In genomic region chr9:37297592-37297991, GRCh38 we compare ENCODE assay signal across 23 cellular contexts.
A peak's percentile ranks its signal among the peaks of the same experiment; 100 is the strongest.
DNase-seq lines count a peak whose midpoint lies in the region; ATAC-seq, FAIRE-seq and TF ChIP-seq lines count a peak whose summit lies in the region.
"Had no signal": no experiment of that assay in that cellular context is flagged by ENCODE, and none has a peak within 500 bp of the region (broad histone marks: within the 10 kb centered on the region; RNA-seq: fewer than 3 reads in every experiment).

No MANE protein-coding gene starts in this region.

- H4K20me1 ChIP-seq in OCI-LY1 (ENCODE audit: insufficient read depth, low read length) (no peaks in the 10 kb centered on the region), K562 (replicated peaks; ENCODE audit: control insufficient read depth, insufficient read depth, low read length) (no peaks in the 10 kb centered on the region)

- no peak for DNase-seq in activated CD8-positive, alpha-beta T cell treated with anti-CD3 and anti-CD28 coated beads for 36 hours
- no peak for DNase-seq in activated CD8-positive, alpha-beta T cell treated with anti-CD3 and anti-CD28 coated beads, Interleukin-2, amount 10 ng/mL, durations not matched to agents 7 days and 5 days
- DNase-seq in K562 (ENCODE audit: extremely low read depth in 1 of 4, low spot score in 3 of 4) (no peak), NCI-H510A treated with DMSO at 0.1 percent for 48 hours (lab: John Stamatoyannopoulos, UW) (no peak), omental fat pad (ENCODE audit: low spot score) (no peak), SHP77 (lab: John Stamatoyannopoulos, UW) (no peak), HFFc6 (no peak)
- DNase-seq: BE2C; CD4-positive, CD25-positive, alpha-beta regulatory T cell; GM23248; H7; MG63; NCI-H1417; NCI-H1694; NCI-H2029 treated with DMSO at 0.1 percent for 48 hours; NCI-H446 treated with DMSO at 0.1 percent for 48 hours; NCI-H69; SK-N-SH had no signal

- H3K4me1 ChIP-seq in OCI-LY1 (ENCODE audit: insufficient read depth, low read length, severe bottlenecking) (peaks cover 100% of the 10 kb centered on the region), K562 (replicated peaks in 1 of 2; ENCODE audit: control insufficient read depth in 2 of 2, insufficient read depth in 2 of 2, low read length in 2 of 2) (peaks cover 4 to 44% of the 10 kb centered on the region in 2 experiments)

- 22% methylated on average over 3 of the region's 3 CpGs for WGBS in K562 (ENCODE audit: insufficient coverage, low coverage, missing lambda C conversion rate)

- H3F3A ChIP-seq in OCI-LY1 (ENCODE audit: insufficient read depth, low read length) = peaks cover 15% of the 10 kb centered on the region

- H3K79me2 ChIP-seq in OCI-LY1 (ENCODE audit: insufficient read depth, low read length) (peaks cover 75% of the 10 kb centered on the region), K562 (ENCODE audit: control insufficient read depth, insufficient read depth, low read length) (peaks cover 97% of the 10 kb centered on the region)

- H3K27ac Mint-ChIP-seq in activated CD8-positive, alpha-beta T cell treated with anti-CD3 and anti-CD28 coated beads for 36 hours = peak overlapping the region; percentile 29
- no peak overlapping the region for H3K27ac Mint-ChIP-seq in activated CD8-positive, alpha-beta T cell treated with anti-CD3 and anti-CD28 coated beads, Interleukin-2, amount 10 ng/mL, durations not matched to agents 7 days and 5 days
- no peak overlapping the region for H3K27ac Mint-ChIP-seq in HFFc6
- H3K27ac Mint-ChIP-seq: CD4-positive, CD25-positive, alpha-beta regulatory T cell had no signal

- H3K4me2 ChIP-seq in OCI-LY1 (ENCODE audit: low read length) (peak overlapping the region; percentile 48), K562 (ENCODE audit: insufficient read depth, low read length) (no peak overlapping the region)
- H3K4me2 ChIP-seq: SK-N-SH had no signal

- H3K9me3 Mint-ChIP-seq in activated CD8-positive, alpha-beta T cell treated with anti-CD3 and anti-CD28 coated beads for 36 hours = no peaks in the 10 kb centered on the region
- no peaks in the 10 kb centered on the region for H3K9me3 Mint-ChIP-seq in activated CD8-positive, alpha-beta T cell treated with anti-CD3 and anti-CD28 coated beads, Interleukin-2, amount 10 ng/mL, durations not matched to agents 7 days and 5 days (ENCODE audit: insufficient read depth)
- no peaks in the 10 kb centered on the region for H3K9me3 Mint-ChIP-seq in HFFc6

- no peaks in the 10 kb centered on the region for H3K27me3 Mint-ChIP-seq in activated CD8-positive, alpha-beta T cell treated with anti-CD3 and anti-CD28 coated beads for 36 hours
- no peaks in the 10 kb centered on the region for H3K27me3 Mint-ChIP-seq in activated CD8-positive, alpha-beta T cell treated with anti-CD3 and anti-CD28 coated beads, Interleukin-2, amount 10 ng/mL, durations not matched to agents 7 days and 5 days (ENCODE audit: low read depth)
- H3K27me3 Mint-ChIP-seq in HFFc6 (ENCODE audit: insufficient read depth) = no peaks in the 10 kb centered on the region; the same call in 1 of the 2 replicates
- H3K27me3 Mint-ChIP-seq: CD4-positive, CD25-positive, alpha-beta regulatory T cell had no signal

- TF ChIP-seq POLR2A in K562 (conservative IDR thresholded peaks at IDR 0.05) = no peak

- H3K36me3 ChIP-seq in OCI-LY1 (ENCODE audit: insufficient read depth, low read length) (peaks cover 26% of the 10 kb centered on the region; the same call in 1 of the 2 replicates), K562 (ENCODE audit: control insufficient read depth, insufficient read depth, low read length) (peaks cover 5% of the 10 kb centered on the region; the same call in 2 of the 3 replicates)
- H3K36me3 ChIP-seq: BE2C, MG63 had no signal

- peak overlapping the region; percentile 48 for H3K9ac ChIP-seq in OCI-LY1 (ENCODE audit: low read length)
- H3K9ac ChIP-seq in K562 (ENCODE audit: insufficient read depth in 1 of 2, low read depth in 2 of 2, low read length in 2 of 2) = no peak overlapping the region
- H3K9ac ChIP-seq: GM23248, SK-N-SH had no signal

- POLR2A ChIA-PET in activated CD8-positive, alpha-beta T cell treated with anti-CD3 and anti-CD28 coated beads for 36 hours (lab: Charles Lee) = interaction anchor here (0.6 to 0.9 kb wide), 2 partner anchors 10 to 270 kb away, joined by 3 read pairs; no protein-coding TSS in a partner anchor
- POLR2A ChIA-PET in activated CD8-positive, alpha-beta T cell treated with anti-CD3 and anti-CD28 coated beads, Interleukin-2, amount 10 ng/mL, durations not matched to agents 7 days and 5 days (lab: Charles Lee) = no interaction called here
- POLR2A ChIA-PET in K562 (lab: Yijun Ruan, JAX) = interaction anchor here (0.6 to 1.9 kb wide), 7 partner anchors 7 to 177 kb away, joined by 3 to 6 read pairs (median 3); partner anchors contain the start of gene ZCCHC7

- no peaks in the 10 kb centered on the region for H3K9me1 ChIP-seq in K562 (ENCODE audit: control insufficient read depth, insufficient read depth, low read length)

- H2AFZ ChIP-seq in OCI-LY1 (ENCODE audit: low read length) = no peak overlapping the region
- H2AFZ ChIP-seq in K562 (ENCODE audit: low read depth, low read length) = no peak overlapping the region
- H2AFZ ChIP-seq: GM23248 had no signal

- H3K4me1 Mint-ChIP-seq in activated CD8-positive, alpha-beta T cell treated with anti-CD3 and anti-CD28 coated beads for 36 hours (ENCODE audit: low read depth) = peaks cover 81% of the 10 kb centered on the region
- peaks cover 70% of the 10 kb centered on the region for H3K4me1 Mint-ChIP-seq in activated CD8-positive, alpha-beta T cell treated with anti-CD3 and anti-CD28 coated beads, Interleukin-2, amount 10 ng/mL, durations not matched to agents 7 days and 5 days (ENCODE audit: low read depth)
- H3K4me1 Mint-ChIP-seq in HFFc6 (ENCODE audit: low read depth) = peaks cover 38% of the 10 kb centered on the region

- no peak for TF ChIP-seq RAD21 in K562 (CRISPR knock-in tag; conservative IDR thresholded peaks at IDR 0.05 in 1 of 2, IDR thresholded peaks at IDR 0.05 in 1 of 2)

- no peaks in the 10 kb centered on the region for H3K9me2 ChIP-seq in OCI-LY1 (ENCODE audit: low read depth, low read length)
- H3K9me2 ChIP-seq: SK-N-SH had no signal

- intact Hi-C loops in activated CD8-positive, alpha-beta T cell treated with anti-CD3 and anti-CD28 coated beads for 36 hours (cut with micrococcal nuclease) = loop anchor here (10.0 kb wide), 1 partner anchor 173 kb away; the partner anchor contains the start of gene ZCCHC7
- intact Hi-C loops in K562 (cut with micrococcal nuclease) = loop anchor here (5.0 to 10.0 kb wide), 2 partner anchors 85 to 173 kb away; partner anchors contain the start of gene ZCCHC7

- peaks cover 24% of the 10 kb centered on the region for H3K36me3 Mint-ChIP-seq in activated CD8-positive, alpha-beta T cell treated with anti-CD3 and anti-CD28 coated beads for 36 hours (ENCODE audit: low read depth)
- peaks cover 23% of the 10 kb centered on the region for H3K36me3 Mint-ChIP-seq in activated CD8-positive, alpha-beta T cell treated with anti-CD3 and anti-CD28 coated beads, Interleukin-2, amount 10 ng/mL, durations not matched to agents 7 days and 5 days (ENCODE audit: low read depth)
- no peaks in the 10 kb centered on the region for H3K36me3 Mint-ChIP-seq in HFFc6 (ENCODE audit: low read depth)

- CTCF ChIA-PET in activated CD8-positive, alpha-beta T cell treated with anti-CD3 and anti-CD28 coated beads for 36 hours (lab: Charles Lee) = interaction anchor here (0.6 to 1.2 kb wide), 4 partner anchors 23 to 302 kb away, joined by 3 to 4 read pairs (median 3); no protein-coding TSS in a partner anchor
- CTCF ChIA-PET in activated CD8-positive, alpha-beta T cell treated with anti-CD3 and anti-CD28 coated beads, Interleukin-2, amount 10 ng/mL, durations not matched to agents 7 days and 5 days (lab: Charles Lee) = interaction anchor here (0.7 to 2.1 kb wide), 5 partner anchors 10 to 302 kb away, joined by 3 to 5 read pairs (median 4); no protein-coding TSS in a partner anchor
- CTCF ChIA-PET in K562 (lab: Yijun Ruan, JAX; ENCODE audit: low intra/inter-chr PET ratio) = no interaction called here

- no peak for FAIRE-seq in K562 (lab: Jason Lieb, UNC)
- FAIRE-seq: D721Med, GM18507, RCC 7860 had no signal

- ATAC-seq in activated CD8-positive, alpha-beta T cell treated with anti-CD3 and anti-CD28 coated beads for 36 hours = no peak
- ATAC-seq in activated CD8-positive, alpha-beta T cell treated with anti-CD3 and anti-CD28 coated beads, Interleukin-2, amount 10 ng/mL, durations not matched to agents 7 days and 5 days = no peak
- no peak for ATAC-seq in K562
- no peak for ATAC-seq in omental fat pad (ENCODE audit: low FRiP score)

- H3K4me3 Mint-ChIP-seq in activated CD8-positive, alpha-beta T cell treated with anti-CD3 and anti-CD28 coated beads for 36 hours = no peak overlapping the region
- no peak overlapping the region for H3K4me3 Mint-ChIP-seq in activated CD8-positive, alpha-beta T cell treated with anti-CD3 and anti-CD28 coated beads, Interleukin-2, amount 10 ng/mL, durations not matched to agents 7 days and 5 days
- H3K4me3 Mint-ChIP-seq in HFFc6 = no peak overlapping the region
- H3K4me3 Mint-ChIP-seq: CD4-positive, CD25-positive, alpha-beta regulatory T cell had no signal

- no peak for TF ChIP-seq EP300 in K562 (IDR thresholded peaks at IDR 0.05; ENCODE audit: low read length)

- H3K27ac ChIP-seq in OCI-LY1 (ENCODE audit: low read depth, low read length, poor library complexity, severe bottlenecking) (peak overlapping the region; percentile 99), K562 (ENCODE audit: extremely low read depth, low read depth, low read length) (no peak overlapping the region)
- H3K27ac ChIP-seq: 22Rv1, GM23248 had no signal

- H3K4me3 ChIP-seq in OCI-LY1 (ENCODE audit: low read depth, low read length, poor library complexity, severe bottlenecking) (no peak overlapping the region), K562 (no peak overlapping the region)
- H3K4me3 ChIP-seq: GM23248, MG63 had no signal

- in situ Hi-C loops in K562 (cut with MboI) = no loop called here

- BruUV-seq in K562 (replicated peaks; lab: Mats Ljungman, UMichigan) = no TSS peak

- no peaks in the 10 kb centered on the region for H3K27me3 ChIP-seq in OCI-LY1 (ENCODE audit: insufficient read depth, low read length)
- H3K27me3 ChIP-seq in K562 (ENCODE audit: control insufficient read depth in 2 of 2, insufficient read depth in 2 of 2, low read length in 2 of 2) = no peaks in the 10 kb centered on the region
- H3K27me3 ChIP-seq: BE2C, MG63 had no signal

- no peak for TF ChIP-seq CTCF in activated CD8-positive, alpha-beta T cell treated with anti-CD3 and anti-CD28 coated beads for 36 hours (IDR thresholded peaks at IDR 0.05)
- TF ChIP-seq CTCF in OCI-LY1 (IDR thresholded peaks at IDR 0.05; ENCODE audit: low read length) = no peak
- no peak for TF ChIP-seq CTCF in K562 (IDR thresholded peaks at IDR 0.05 in 2 of 3, conservative IDR thresholded peaks at IDR 0.05 in 1 of 3; ENCODE audit: insufficient read depth in 2 of 3, low read depth in 1 of 3, low read length in 3 of 3)
- no peak for TF ChIP-seq CTCF in omental fat pad (IDR thresholded peaks at IDR 0.05)
- no peak for TF ChIP-seq CTCF in HFFc6 (IDR thresholded peaks at IDR 0.05)

- H3K9me3 ChIP-seq in OCI-LY1 (ENCODE audit: low read length) (no peaks in the 10 kb centered on the region), K562 (replicated peaks; ENCODE audit: control insufficient read depth, insufficient read depth, low read depth, low read length) (no peaks in the 10 kb centered on the region)
- H3K9me3 ChIP-seq: BE2C, MG63 had no signal
